In the genomic region with DNA sequence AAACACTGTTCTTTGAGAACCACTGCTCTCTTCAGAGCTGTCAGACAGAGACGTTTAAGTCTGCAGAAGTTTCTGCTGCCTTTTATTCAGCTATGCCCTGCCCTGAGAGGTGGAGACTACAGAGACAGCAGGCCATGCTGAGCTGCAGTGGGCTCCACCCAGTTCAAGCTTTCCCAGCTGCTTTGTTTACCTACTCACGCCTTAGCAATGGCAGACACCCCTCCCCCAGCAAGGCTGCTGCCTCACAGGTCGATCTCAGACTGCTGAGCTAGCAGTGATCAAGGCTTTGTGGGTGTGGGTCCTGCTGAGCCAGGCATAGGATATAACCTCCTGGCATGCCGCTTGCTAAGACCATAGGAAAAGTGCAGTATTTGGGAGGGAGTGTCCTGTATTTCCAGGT, we compare ENCODE assay signal across 24 cellular contexts.
DNase-seq lines count a peak whose midpoint lies in the region; ATAC-seq, FAIRE-seq and TF ChIP-seq lines count a peak whose summit lies in the region.
"Had no signal": no experiment of that assay in that cellular context is flagged by ENCODE, and none has a peak within 500 bp of the region (broad histone marks: within the 10 kb centered on the region; RNA-seq: fewer than 3 reads in every experiment).

No MANE protein-coding gene starts in this region.

- DNase-seq in DMS53 (lab: John Stamatoyannopoulos, UW): peak; percentile 29
- no peak for DNase-seq in DMS53 treated with DMSO at 0.1 percent for 48 hours (lab: John Stamatoyannopoulos, UW; ENCODE audit: unreplicated experiment)
- DNase-seq in HT1080 (ENCODE audit: low read depth): peak; percentile 2
- DNase-seq in endodermal cell: peak; percentile 57
- peak; percentile 2 for DNase-seq in HepG2 (ENCODE audit: low spot score)
- no peak for DNase-seq in GDM1 (lab: John Stamatoyannopoulos, UW)
- DNase-seq: Caco-2; CD8-positive, alpha-beta T cell; DMS79 treated with DMSO at 0.1 percent for 48 hours; GM23248; H7; MM.1S; NCI-H2029 treated with DMSO at 0.1 percent for 48 hours; NCI-H2171 treated with DMSO at 0.1 percent for 48 hours; NCI-H345; NCI-H524 treated with DMSO at 0.1 percent for 48 hours had no signal

- no peak overlapping the region for H3K27ac Mint-ChIP-seq in endodermal cell
- H3K27ac Mint-ChIP-seq: B cell; CD8-positive, alpha-beta T cell; IgD-negative memory B cell had no signal

- H3K36me3 Mint-ChIP-seq in endodermal cell (ENCODE audit: low read depth): no peaks in the 10 kb centered on the region
- H3K36me3 Mint-ChIP-seq: CD8-positive, alpha-beta T cell had no signal

- CTCF ChIA-PET in HepG2 (lab: Yijun Ruan, JAX; ENCODE audit: low intra/inter-chr PET ratio, low total read pairs): no interaction called here

- peaks cover 15% of the 10 kb centered on the region for H3K9me3 Mint-ChIP-seq in endodermal cell

- no peaks in the 10 kb centered on the region for H3K4me1 Mint-ChIP-seq in endodermal cell
- H3K4me1 Mint-ChIP-seq: B cell had no signal

- no peaks in the 10 kb centered on the region for H4K20me1 ChIP-seq in HepG2 (ENCODE audit: insufficient read depth, low read length)

- H3K4me2 ChIP-seq in HepG2 (ENCODE audit: low read depth, low read length): no peak overlapping the region
- H3K4me2 ChIP-seq: KMS-11 had no signal

- TF ChIP-seq CTCF in endodermal cell (conservative IDR thresholded peaks at IDR 0.05) (no peak), HepG2 (CRISPR knock-in tag; IDR thresholded peaks at IDR 0.05) (no peak), gastroesophageal sphincter (IDR thresholded peaks at IDR 0.05) (no peak)

- H3K4me3 ChIP-seq in endodermal cell (ENCODE audit: low read length) (peak overlapping the region; percentile 35), HepG2 (replicated peaks in 1 of 3; ENCODE audit: insufficient read depth in 1 of 3, low read depth in 2 of 3, low read length in 3 of 3) (no peak overlapping the region), gastroesophageal sphincter (no peak overlapping the region)
- H3K4me3 ChIP-seq: GM23248 had no signal

- in situ Hi-C loops in HepG2 (cut with HindIII; ENCODE audit: extremely low pct_ligation_motif_present, low pct_unique_long_range_greater_than_20kb): no loop called here

- H3K9ac ChIP-seq in endodermal cell (ENCODE audit: extremely low read depth, low read length, poor library complexity, severe bottlenecking) (no peak overlapping the region), HepG2 (ENCODE audit: insufficient read depth, low read depth, low read length) (no peak overlapping the region)
- H3K9ac ChIP-seq: GM23248, KMS-11 had no signal

- H3K27me3 Mint-ChIP-seq in endodermal cell (ENCODE audit: insufficient read depth): no peaks in the 10 kb centered on the region

- BruUV-seq in HepG2 (replicated peaks; lab: Mats Ljungman, UMichigan): no TSS peak

- no peak for TF ChIP-seq RAD21 in HepG2 (CRISPR knock-in tag; IDR thresholded peaks at IDR 0.05)

- H3K27ac ChIP-seq in endodermal cell (ENCODE audit: low read depth, low read length) (no peak overlapping the region), HepG2 (ENCODE audit: extremely low read length, insufficient read depth, low read length) (no peak overlapping the region), gastroesophageal sphincter (no peak overlapping the region)
- H3K27ac ChIP-seq: 22Rv1, C4-2B, GM23248, KMS-11, RWPE1 had no signal

- POLR2A ChIA-PET in HepG2 (lab: Yijun Ruan, JAX): no interaction called here

- H3K4me1 ChIP-seq in endodermal cell (ENCODE audit: control insufficient read depth, insufficient read depth, low read length) (no peaks in the 10 kb centered on the region), HepG2 (ENCODE audit: insufficient read depth, low read length) (no peaks in the 10 kb centered on the region), gastroesophageal sphincter (no peaks in the 10 kb centered on the region)
- H3K4me1 ChIP-seq: Caco-2 had no signal

- H3K27me3 ChIP-seq in endodermal cell (ENCODE audit: control insufficient read depth, insufficient read depth, low read length, poor library complexity, severe bottlenecking) (no peaks in the 10 kb centered on the region), HepG2 (ENCODE audit: control insufficient read depth in 1 of 2, insufficient read depth in 2 of 2, low read length in 2 of 2) (no peaks in the 10 kb centered on the region), gastroesophageal sphincter (no peaks in the 10 kb centered on the region)

- H3K36me3 ChIP-seq in endodermal cell (ENCODE audit: control insufficient read depth, insufficient read depth, low read length) (no peaks in the 10 kb centered on the region), HepG2 (replicated peaks in 1 of 2; ENCODE audit: control insufficient read depth in 1 of 2, insufficient read depth in 2 of 2, low read length in 2 of 2) (no peaks in the 10 kb centered on the region), gastroesophageal sphincter (no peaks in the 10 kb centered on the region)

- no peaks in the 10 kb centered on the region for H3K79me2 ChIP-seq in HepG2 (ENCODE audit: insufficient read depth, low read length)

- intact Hi-C loops in HepG2 (cut with micrococcal nuclease; ENCODE audit: unreplicated experiment): no loop called here

- no peak for FAIRE-seq in HepG2 (lab: Jason Lieb, UNC)

- H2AFZ ChIP-seq in HepG2 (ENCODE audit: low read length): no peak overlapping the region
- H2AFZ ChIP-seq: GM23248 had no signal

- H3K9me3 ChIP-seq in endodermal cell (ENCODE audit: control insufficient read depth, low read length) (peaks cover 22% of the 10 kb centered on the region), HepG2 (ENCODE audit: low read length) (no peaks in the 10 kb centered on the region), gastroesophageal sphincter (peaks cover 0 to 13% (median 0%) of the 10 kb centered on the region in 3 donors)
- H3K9me3 ChIP-seq: Caco-2 had no signal

- no peak for ATAC-seq in HepG2
- ATAC-seq in gastroesophageal sphincter: no peak
- ATAC-seq: CD8-positive, alpha-beta T cell; Panc1 had no signal

- WGBS in endodermal cell (ENCODE audit: insufficient coverage in 1 of 2, insufficient read length in 1 of 2), 2 experiments: 72 to 82% methylated on average over 2 to 4 of the region's 4 CpGs
- 0% methylated on average over 2 of the region's 4 CpGs for WGBS in HepG2 (ENCODE audit: low lambda C conversion rate)
- WGBS in gastroesophageal sphincter (ENCODE audit: low coverage in 1 of 2), 2 donors: 0 to 65% methylated on average over 1 to 2 of the region's 4 CpGs

- no peak for TF ChIP-seq POLR2A in HepG2 (IDR thresholded peaks at IDR 0.05; ENCODE audit: insufficient read depth in 1 of 2, low read depth in 2 of 2, low read length in 2 of 2)
- no peak for TF ChIP-seq POLR2A in gastroesophageal sphincter (IDR thresholded peaks at IDR 0.05)

- H3K4me3 Mint-ChIP-seq in endodermal cell: no peak overlapping the region
- H3K4me3 Mint-ChIP-seq: B cell; CD8-positive, alpha-beta T cell; IgD-negative memory B cell had no signal

- no peak for TF ChIP-seq EP300 in HepG2 (IDR thresholded peaks at IDR 0.05; ENCODE audit: low read depth in 2 of 2, low read length in 2 of 2)
- no peak for TF ChIP-seq EP300 in HepG2 (CRISPR knock-in tag; IDR thresholded peaks at IDR 0.05; ENCODE audit: borderline replicate concordance)
- no peak for TF ChIP-seq EP300 in gastroesophageal sphincter (IDR thresholded peaks at IDR 0.05)

TF ChIP-seq in HepG2, 621 proteins besides CTCF, POLR2A, EP300 and RAD21:
- TF ChIP-seq ZNF281 (CRISPR knock-in tag; IDR thresholded peaks at IDR 0.05; ENCODE audit: borderline replicate concordance) (peak; percentile 79), FOXP1 (IDR thresholded peaks at IDR 0.05) (no peak), FOXP1 (CRISPR knock-in tag; IDR thresholded peaks at IDR 0.05) (0 out of 2 replicates have a peak, but pooled peaks have one; percentile 7), ZNF746 (CRISPR knock-in tag; IDR thresholded peaks at IDR 0.05) (no peak), YY1 (IDR thresholded peaks at IDR 0.05; ENCODE audit: insufficient read depth, insufficient replicate concordance, low read depth, low read length) (peak; percentile 21)

Comparison
In these comparisons a context has a peak if more than half of its experiments do, and no peak if none do; other contexts are left out.
1. DNase-seq: peak in DMS53 (single experiment), HT1080 (single experiment), endodermal cell (single experiment) and HepG2 (single experiment); none in DMS53 treated with DMSO at 0.1 percent for 48 hours (single experiment) and GDM1 (single experiment).